Comparison of ENCODE assay signal across 34 cellular contexts in genomic region chr4:17699380-17699779, GRCh38.
"Had no signal": no experiment of that assay in that cellular context is flagged by ENCODE, and none has a peak within 500 bp of the region (broad histone marks: within the 10 kb centered on the region; RNA-seq: fewer than 3 reads in every experiment).

No MANE protein-coding gene starts in this region.

- H3K36me3 ChIP-seq: MG63 had no signal

- H3K4me3 ChIP-seq: MG63 had no signal

- DNase-seq: Karpas-422, Kasumi-1, MG63, MM.1S, MV-4-11, NCI-H1048, NCI-H1092, NCI-H1092 treated with DMSO at 0.1 percent for 48 hours, NCI-H1105, NCI-H1105 treated with DMSO at 0.1 percent for 48 hours, NCI-H1417, NCI-H1417 treated with DMSO at 0.1 percent for 48 hours, NCI-H1436, NCI-H1436 treated with DMSO at 0.1 percent for 48 hours, NCI-H146, NCI-H1694, NCI-H1694 treated with DMSO at 0.1 percent for 48 hours, NCI-H187, NCI-H187 treated with DMSO at 0.1 percent for 48 hours, NCI-H1930, NCI-H2029, NCI-H2029 treated with DMSO at 0.1 percent for 48 hours, NCI-H2081, NCI-H2081 treated with DMSO at 0.1 percent for 48 hours, NCI-H2107, NCI-H2171, NCI-H2171 treated with DMSO at 0.1 percent for 48 hours, NCI-H2227 treated with DMSO at 0.1 percent for 48 hours, NCI-H226, NCI-H345, NCI-H446, NCI-H446 treated with DMSO at 0.1 percent for 48 hours, NCI-H510A, NCI-H510A treated with DMSO at 0.1 percent for 48 hours had no signal

- H3K9me3 ChIP-seq: MG63 had no signal
